ENCODE assay signal across 15 cellular contexts in the genomic region with DNA sequence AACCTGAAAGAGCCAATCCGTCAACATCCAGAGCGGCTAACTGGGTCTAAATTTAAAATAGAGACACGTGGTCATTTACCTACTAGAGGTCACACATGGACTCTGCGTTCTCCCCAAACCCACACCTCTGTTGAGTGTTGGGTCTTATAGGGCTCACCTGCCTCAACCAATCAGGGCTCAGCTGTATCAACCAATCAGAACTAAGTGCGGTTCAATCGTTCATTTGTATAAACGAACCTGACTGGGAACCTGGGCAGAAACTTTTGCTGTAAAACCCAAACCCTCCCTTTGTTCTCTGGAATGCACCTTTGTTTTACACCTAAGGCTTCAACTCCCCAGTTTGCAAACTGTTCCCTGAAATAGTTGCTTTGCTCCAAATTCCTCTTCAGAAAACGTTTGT. TPM values are rescaled to one million over a fixed set of nuclear protein-coding genes. Genes with fewer than 3 reads are reported as not detected.
DNase-seq lines count a peak whose midpoint lies in the region; ATAC-seq and TF ChIP-seq lines count a peak whose summit lies in the region.
"Had no signal": no experiment of that assay in that cellular context is flagged by ENCODE, and none has a peak within 500 bp of the region (broad histone marks: within the 10 kb centered on the region; RNA-seq: fewer than 3 reads in every experiment).

No MANE protein-coding gene starts in this region.

- RAD21 ChIA-PET in HCT116 (lab: Charles Lee; ENCODE audit: low non-redundant PET in 1 of 2, low total read pairs in 2 of 2, uncharacterized antibody in 2 of 2, unreplicated experiment in 2 of 2): no interaction called here

- peaks cover 3 to 14% of the 10 kb centered on the region in 2 experiments; a peak in 3 of 4 replicates for H3K4me1 ChIP-seq in HCT116 (ENCODE audit: control insufficient read depth in 1 of 2, insufficient read depth in 2 of 2, low read length in 2 of 2)
- H3K4me1 ChIP-seq: psoas muscle had no signal

- H3K36me3 ChIP-seq in HCT116 (ENCODE audit: control insufficient read depth in 1 of 2, insufficient read depth in 2 of 2, low read length in 2 of 2): no peaks in the 10 kb centered on the region
- H3K36me3 ChIP-seq: heart left ventricle, lower lobe of right lung had no signal

- no peaks in the 10 kb centered on the region for H4K20me1 ChIP-seq in HCT116 (ENCODE audit: insufficient read depth)

- no peaks in the 10 kb centered on the region for H3K36me3 Mint-ChIP-seq in activated T-helper 17 cell treated with anti-CD3 and anti-CD28 coated beads, Interleukin-2, amount 50 U/mL, for 72 hours (ENCODE audit: low read depth)
- H3K36me3 Mint-ChIP-seq in nephron (ENCODE audit: low read depth): no peaks in the 10 kb centered on the region

- CTCF ChIA-PET in HCT116 (lab: Charles Lee): interaction anchor here (1.1 to 1.2 kb wide), 2 partner anchors 15 to 64 kb away, joined by 3 read pairs; no protein-coding TSS in a partner anchor

- H3K27me3 Mint-ChIP-seq in activated T-helper 17 cell treated with anti-CD3 and anti-CD28 coated beads, Interleukin-2, amount 50 U/mL, for 72 hours: peaks cover 3% of the 10 kb centered on the region
- no peaks in the 10 kb centered on the region for H3K27me3 Mint-ChIP-seq in nephron (ENCODE audit: low read depth)

- no peak for TF ChIP-seq POLR2A in HCT116 (IDR thresholded peaks at IDR 0.05; ENCODE audit: borderline replicate concordance, extremely low read depth, insufficient read depth, insufficient read length)

- POLR2A ChIA-PET in HCT116 (lab: Charles Lee): no interaction called here

- H2AFZ ChIP-seq in HCT116 (ENCODE audit: low read depth, low read length, poor library complexity, severe bottlenecking): peak overlapping the region; percentile 32

- H3K4me1 Mint-ChIP-seq in activated T-helper 17 cell treated with anti-CD3 and anti-CD28 coated beads, Interleukin-2, amount 50 U/mL, for 72 hours: no peaks in the 10 kb centered on the region
- peaks cover 7% of the 10 kb centered on the region for H3K4me1 Mint-ChIP-seq in nephron

- H3K4me2 ChIP-seq in HCT116 (ENCODE audit: low read length): peak overlapping the region; percentile 77

- no peak for TF ChIP-seq CTCF in HCT116 (IDR thresholded peaks at IDR 0.05 in 2 of 3, conservative IDR thresholded peaks at IDR 0.05 in 1 of 3; ENCODE audit: borderline replicate concordance in 1 of 3, insufficient read depth in 1 of 3, low read depth in 2 of 3, low read length in 2 of 3)
- TF ChIP-seq CTCF in nephron (IDR thresholded peaks at IDR 0.05; ENCODE audit: unreplicated experiment in 3 of 3): no peak

- H3K9ac ChIP-seq in HCT116 (ENCODE audit: low read length): peak overlapping the region; percentile 61

- peak overlapping the region; percentile 62 to 76 for H3K4me3 ChIP-seq in HCT116 (replicated peaks in 1 of 2; ENCODE audit: low read depth in 1 of 2, low read length in 2 of 2)

- H3K9me3 ChIP-seq in HCT116 (ENCODE audit: control insufficient read depth in 1 of 2, insufficient read depth in 1 of 2, low read depth in 1 of 2, low read length in 2 of 2): no peaks in the 10 kb centered on the region
- H3K9me3 ChIP-seq: lower lobe of right lung, psoas muscle had no signal

- H3K9me3 Mint-ChIP-seq in activated T-helper 17 cell treated with anti-CD3 and anti-CD28 coated beads, Interleukin-2, amount 50 U/mL, for 72 hours: no peaks in the 10 kb centered on the region
- peaks cover 5% of the 10 kb centered on the region for H3K9me3 Mint-ChIP-seq in nephron

- H3K79me2 ChIP-seq in HCT116 (ENCODE audit: insufficient read depth, low read length): no peaks in the 10 kb centered on the region

- DNase-seq in NCI-H748 (lab: John Stamatoyannopoulos, UW; ENCODE audit: unreplicated experiment) (peak; percentile 14), NCI-H748 treated with DMSO at 0.1 percent for 48 hours (lab: John Stamatoyannopoulos, UW) (no peak), HCT116 (ENCODE audit: low read depth, low spot score) (no peak), anterior cingulate cortex (lab: John Stamatoyannopoulos, UW) (no peak)
- no peak for DNase-seq in stimulated activated CD4-positive, alpha-beta T cell treated with anti-CD3 and anti-CD28 coated beads, Interleukin-2, amount 100 ng/mL, for 48 hours
- DNase-seq: aorta; effector memory CD4-positive, alpha-beta T cell; heart left ventricle; lower lobe of right lung; NCI-H524 treated with DMSO at 0.1 percent for 48 hours; psoas muscle; stimulated activated CD4-positive, alpha-beta T cell treated with anti-CD3 and anti-CD28 coated beads, Interleukin-4, amount 100 ng/mL, for 1 hour had no signal

- H3K9me2 ChIP-seq in HCT116 (ENCODE audit: insufficient read depth): no peaks in the 10 kb centered on the region

- ATAC-seq in HCT116: no peak
- ATAC-seq in activated T-helper 17 cell treated with anti-CD3 and anti-CD28 coated beads, Interleukin-2, amount 50 U/mL, for 72 hours (replicated peaks): no peak
- ATAC-seq in GM21367 (IDR thresholded peaks at IDR 0.05; ENCODE audit: unreplicated experiment): no peak

- no peak overlapping the region for H3K27ac Mint-ChIP-seq in activated T-helper 17 cell treated with anti-CD3 and anti-CD28 coated beads, Interleukin-2, amount 50 U/mL, for 72 hours
- H3K27ac Mint-ChIP-seq in nephron: no peak overlapping the region

- H3K4me3 Mint-ChIP-seq in activated T-helper 17 cell treated with anti-CD3 and anti-CD28 coated beads, Interleukin-2, amount 50 U/mL, for 72 hours: peak overlapping the region; percentile 83
- peak overlapping the region; percentile 96 to 97 (median 96) for H3K4me3 Mint-ChIP-seq in nephron

- BruUV-seq in HCT116 (replicated peaks; lab: Mats Ljungman, UMichigan): no TSS peak

- TF ChIP-seq RAD21 in HCT116 (IDR thresholded peaks at IDR 0.05; ENCODE audit: low read depth): no peak

- no peaks in the 10 kb centered on the region for H3K27me3 ChIP-seq in HCT116 (ENCODE audit: insufficient read depth, low read length)
- H3K27me3 ChIP-seq: heart left ventricle had no signal

- intact Hi-C loops in HCT116 (cut with micrococcal nuclease): no loop called here

- H3K27ac ChIP-seq in HCT116 (ENCODE audit: low read depth, low read length): no peak overlapping the region

TF ChIP-seq in HCT116, 20 proteins besides CTCF, POLR2A, EP300 and RAD21:
- TF ChIP-seq SRF (IDR thresholded peaks at IDR 0.05; ENCODE audit: low read depth) (no peak), EZH2 (IDR thresholded peaks at IDR 0.05) (no peak)
- TF ChIP-seq, protein P1, sequence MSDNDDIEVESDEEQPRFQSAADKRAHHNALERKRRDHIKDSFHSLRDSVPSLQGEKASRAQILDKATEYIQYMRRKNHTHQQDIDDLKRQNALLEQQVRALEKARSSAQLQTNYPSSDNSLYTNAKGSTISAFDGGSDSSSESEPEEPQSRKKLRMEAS (IDR thresholded peaks at IDR 0.05): no peak

RNA-seq across cellular contexts. Expression of a gene that starts 8.9 kb away (rescaled TPM):
- total RNA-seq in HCT116 (2021; ENCODE audit: unreplicated experiment): 3.1 TPM
- polyA plus RNA-seq in HCT116 (2012): 1.4 and 1.9 TPM in 2 replicates
- total RNA-seq in activated T-helper 17 cell treated with anti-CD3 and anti-CD28 coated beads, Interleukin-2, amount 50 U/mL, for 72 hours: not detected
